Comparison of ENCODE assay signal across 8 cellular contexts in genomic region chr4:150632639-150633038, GRCh38. TPM values are rescaled to one million over a fixed set of nuclear protein-coding genes. Genes with fewer than 3 reads are reported as not detected.
"Had no signal": no experiment of that assay in that cellular context is flagged by ENCODE, and none has a peak within 500 bp of the region (broad histone marks: within the 10 kb centered on the region; RNA-seq: fewer than 3 reads in every experiment).

No MANE protein-coding gene starts in this region.

- ATAC-seq: GM12878 had no signal

- FAIRE-seq: G401.6, GM12878, GM12891, GM18507, GM19239 had no signal

- DNase-seq: GDM1, GF-D8 had no signal

- H3K4me3 ChIP-seq: GM12878 had no signal

RNA-seq across cellular contexts. Expression of gene MAB21L2, which starts 50.7 kb away (rescaled TPM):
- total RNA-seq: G401, GM12878 had no signal
